In genomic region chr11:29280452-29280851, GRCh38 we compare ENCODE assay signal across 13 cellular contexts.
A peak's percentile ranks its signal among the peaks of the same experiment; 100 is the strongest.
DNase-seq lines count a peak whose midpoint lies in the region; ATAC-seq and TF ChIP-seq lines count a peak whose summit lies in the region.
"Had no signal": no experiment of that assay in that cellular context is flagged by ENCODE, and none has a peak within 500 bp of the region (broad histone marks: within the 10 kb centered on the region; RNA-seq: fewer than 3 reads in every experiment).

No MANE protein-coding gene starts in this region.

- TF ChIP-seq CTCF in GM12865 (IDR thresholded peaks at IDR 0.05; ENCODE audit: insufficient read depth, low read depth, low read length, missing control alignments): no peak
- TF ChIP-seq CTCF in SK-N-SH (IDR thresholded peaks at IDR 0.05): no peak
- TF ChIP-seq CTCF in kidney epithelial cell (IDR thresholded peaks at IDR 0.05; ENCODE audit: insufficient read depth, low read length, poor library complexity, severe bottlenecking): no peak
- no peak for TF ChIP-seq CTCF in vagina (IDR thresholded peaks at IDR 0.05)

- CTCF ChIA-PET in SK-N-SH (lab: Yijun Ruan, JAX): no interaction called here

- intact Hi-C loops in vagina (cut with DNase I): no loop called here

- POLR2A ChIA-PET in SK-N-SH (lab: Yijun Ruan, JAX): no interaction called here

- no peaks in the 10 kb centered on the region for H4K20me1 ChIP-seq in SK-N-SH (ENCODE audit: insufficient read depth)

- H3K27ac ChIP-seq in SK-N-SH (ENCODE audit: low read depth in 2 of 2, low read length in 1 of 2): peak overlapping the region in 1 of 2 experiments; percentile 85; a peak in 2 of 4 replicates
- H3K27ac ChIP-seq in vagina: no peak overlapping the region
- H3K27ac ChIP-seq: sigmoid colon had no signal

- peak; percentile 75 for ATAC-seq in HG02610 (IDR thresholded peaks at IDR 0.05; ENCODE audit: unreplicated experiment)
- ATAC-seq: activated CD8-positive, alpha-beta T cell treated with anti-CD3 and anti-CD28 coated beads for 36 hours; naive thymus-derived CD4-positive, alpha-beta T cell had no signal

- no peak for TF ChIP-seq EP300 in SK-N-SH (IDR thresholded peaks at IDR 0.05; ENCODE audit: borderline replicate concordance in 1 of 2, low read depth in 1 of 2, low read length in 1 of 2)

- DNase-seq in GM12865 (ENCODE audit: low read depth): peak; percentile 44
- DNase-seq in SK-N-SH: no peak
- DNase-seq in kidney epithelial cell (ENCODE audit: low read depth): peak; percentile 50
- DNase-seq in vagina (ENCODE audit: extremely low spot score in 2 of 2): no peak
- no peak for DNase-seq in SW480 (ENCODE audit: low spot score)
- no peak for DNase-seq in nucleus accumbens (lab: John Stamatoyannopoulos, UW)
- DNase-seq in NCI-H146 treated with DMSO at 0.1 percent for 48 hours (lab: John Stamatoyannopoulos, UW; ENCODE audit: unreplicated experiment): no peak
- DNase-seq: activated CD8-positive, alpha-beta T cell treated with anti-CD3 and anti-CD28 coated beads for 36 hours; effector memory CD4-positive, alpha-beta T cell; naive thymus-derived CD4-positive, alpha-beta T cell; NCI-H1105 treated with DMSO at 0.1 percent for 48 hours; sigmoid colon had no signal

- no peaks in the 10 kb centered on the region for H3K9me2 ChIP-seq in SK-N-SH

- H2AFZ ChIP-seq in SK-N-SH (ENCODE audit: low read depth): peak overlapping the region; percentile 66

- no peaks in the 10 kb centered on the region for H3F3A ChIP-seq in SK-N-SH (replicated peaks; ENCODE audit: insufficient read depth)

- H3K4me3 ChIP-seq in GM12865 (ENCODE audit: low read depth, low read length) (no peak overlapping the region), SK-N-SH (ENCODE audit: low read depth in 2 of 2, low read length in 1 of 2) (peak overlapping the region in 1 of 2 experiments; percentile 12; a peak in 1 of 4 replicates), kidney epithelial cell (ENCODE audit: low read depth, low read length) (no peak overlapping the region), vagina (no peak overlapping the region)
- H3K4me3 ChIP-seq: sigmoid colon had no signal

- TF ChIP-seq RAD21 in SK-N-SH (IDR thresholded peaks at IDR 0.05; ENCODE audit: low read length): no peak

- no peaks in the 10 kb centered on the region for H3K79me2 ChIP-seq in SK-N-SH (ENCODE audit: insufficient read depth)

- peak overlapping the region; percentile 31 for H3K4me2 ChIP-seq in SK-N-SH

- H3K4me1 ChIP-seq in SK-N-SH (ENCODE audit: control insufficient read depth in 1 of 2, insufficient read depth in 2 of 2, low read depth in 1 of 2, low read length in 1 of 2) (peaks cover 0 to 21% of the 10 kb centered on the region in 2 experiments; a peak in 3 of 4 replicates), vagina (no peaks in the 10 kb centered on the region)

- peak overlapping the region; percentile 52 for H3K9ac ChIP-seq in SK-N-SH

- no peak for TF ChIP-seq POLR2A in vagina (IDR thresholded peaks at IDR 0.05)

- 18% methylated on average over 2 of the region's 2 CpGs for WGBS in SK-N-SH (ENCODE audit: low lambda C conversion rate)

- H3K27me3 ChIP-seq in SK-N-SH (ENCODE audit: insufficient read depth): no peaks in the 10 kb centered on the region
- no peaks in the 10 kb centered on the region for H3K27me3 ChIP-seq in kidney epithelial cell (ENCODE audit: control insufficient read depth, insufficient read depth, low read length)
- H3K27me3 ChIP-seq in vagina: no peaks in the 10 kb centered on the region
- H3K27me3 ChIP-seq: sigmoid colon had no signal

- H3K36me3 ChIP-seq in SK-N-SH (replicated peaks in 1 of 2; ENCODE audit: control insufficient read depth in 1 of 2, insufficient read depth in 2 of 2, low read length in 1 of 2) (no peaks in the 10 kb centered on the region), kidney epithelial cell (ENCODE audit: control insufficient read depth, insufficient read depth, low read length) (no peaks in the 10 kb centered on the region), vagina (no peaks in the 10 kb centered on the region)
- H3K36me3 ChIP-seq: sigmoid colon had no signal

- no peaks in the 10 kb centered on the region for H3K9me3 ChIP-seq in SK-N-SH
- no peaks in the 10 kb centered on the region for H3K9me3 ChIP-seq in vagina
- H3K9me3 ChIP-seq: sigmoid colon had no signal

TF ChIP-seq in SK-N-SH, 30 proteins besides CTCF, POLR2A, EP300 and RAD21:
- no peak for TF ChIP-seq GABPA (IDR thresholded peaks at IDR 0.05; ENCODE audit: low read depth)
- TF ChIP-seq FOXM1 (IDR thresholded peaks at IDR 0.05; ENCODE audit: low read depth): no peak
- TF ChIP-seq JUND (IDR thresholded peaks at IDR 0.05): 0 out of 2 replicates have a peak, but pooled peaks have one; percentile 7
- peak; percentile 44; the same call in 1 of the 2 replicates for TF ChIP-seq FOSL2 (IDR thresholded peaks at IDR 0.05; ENCODE audit: borderline replicate concordance, low read depth)
- TF ChIP-seq POLR2AphosphoS5 (IDR thresholded peaks at IDR 0.05; ENCODE audit: low read depth, low read length): 0 out of 2 replicates have a peak, but pooled peaks have one; percentile 14
TF ChIP-seq in SK-N-SH: peak in this region for 3.

Comparison
In these comparisons a context has a peak if more than half of its experiments do, and no peak if none do; other contexts are left out.
1. DNase-seq: peak in GM12865 (single experiment) and kidney epithelial cell (single experiment); none in SK-N-SH (single experiment), vagina (0 of 2), SW480 (single experiment), nucleus accumbens (0 of 56) and NCI-H146 treated with DMSO at 0.1 percent for 48 hours (single experiment).